Comparison of ENCODE assay signal across 1 cellular context in the genomic region with DNA sequence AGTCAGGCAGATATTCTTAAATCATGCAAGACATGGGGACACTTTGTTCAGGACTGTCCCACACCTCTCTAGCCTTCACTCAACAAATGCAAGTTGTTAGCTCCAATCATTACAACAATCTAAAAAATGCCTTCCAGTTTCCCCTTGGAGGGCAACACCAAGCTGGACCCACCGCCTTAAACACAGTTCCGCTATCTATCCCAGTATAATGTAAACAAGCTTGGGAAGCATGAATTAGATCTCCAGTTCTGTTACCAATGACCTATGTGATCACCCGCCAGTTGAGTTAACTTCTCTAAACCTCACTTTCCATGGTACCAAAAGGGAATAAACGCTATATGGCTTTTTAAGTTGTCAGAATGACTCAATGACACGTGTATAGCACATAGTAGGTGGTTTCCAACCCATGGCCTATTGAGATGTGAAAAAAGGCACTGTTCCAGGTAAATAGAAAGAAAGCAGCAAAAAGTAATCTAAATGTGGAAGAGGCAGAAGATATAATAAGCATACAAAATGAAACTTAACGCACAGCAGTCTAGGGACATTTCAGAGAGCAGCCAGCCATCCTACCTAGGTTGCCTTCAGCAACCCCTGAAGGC.
TF ChIP-seq lines count a peak whose summit lies in the region.

No MANE protein-coding gene starts in this region.

TF ChIP-seq in WTC11, 78 proteins besides CTCF, POLR2A, EP300 and RAD21 (continued from another document):
- TF ChIP-seq, protein P1, sequence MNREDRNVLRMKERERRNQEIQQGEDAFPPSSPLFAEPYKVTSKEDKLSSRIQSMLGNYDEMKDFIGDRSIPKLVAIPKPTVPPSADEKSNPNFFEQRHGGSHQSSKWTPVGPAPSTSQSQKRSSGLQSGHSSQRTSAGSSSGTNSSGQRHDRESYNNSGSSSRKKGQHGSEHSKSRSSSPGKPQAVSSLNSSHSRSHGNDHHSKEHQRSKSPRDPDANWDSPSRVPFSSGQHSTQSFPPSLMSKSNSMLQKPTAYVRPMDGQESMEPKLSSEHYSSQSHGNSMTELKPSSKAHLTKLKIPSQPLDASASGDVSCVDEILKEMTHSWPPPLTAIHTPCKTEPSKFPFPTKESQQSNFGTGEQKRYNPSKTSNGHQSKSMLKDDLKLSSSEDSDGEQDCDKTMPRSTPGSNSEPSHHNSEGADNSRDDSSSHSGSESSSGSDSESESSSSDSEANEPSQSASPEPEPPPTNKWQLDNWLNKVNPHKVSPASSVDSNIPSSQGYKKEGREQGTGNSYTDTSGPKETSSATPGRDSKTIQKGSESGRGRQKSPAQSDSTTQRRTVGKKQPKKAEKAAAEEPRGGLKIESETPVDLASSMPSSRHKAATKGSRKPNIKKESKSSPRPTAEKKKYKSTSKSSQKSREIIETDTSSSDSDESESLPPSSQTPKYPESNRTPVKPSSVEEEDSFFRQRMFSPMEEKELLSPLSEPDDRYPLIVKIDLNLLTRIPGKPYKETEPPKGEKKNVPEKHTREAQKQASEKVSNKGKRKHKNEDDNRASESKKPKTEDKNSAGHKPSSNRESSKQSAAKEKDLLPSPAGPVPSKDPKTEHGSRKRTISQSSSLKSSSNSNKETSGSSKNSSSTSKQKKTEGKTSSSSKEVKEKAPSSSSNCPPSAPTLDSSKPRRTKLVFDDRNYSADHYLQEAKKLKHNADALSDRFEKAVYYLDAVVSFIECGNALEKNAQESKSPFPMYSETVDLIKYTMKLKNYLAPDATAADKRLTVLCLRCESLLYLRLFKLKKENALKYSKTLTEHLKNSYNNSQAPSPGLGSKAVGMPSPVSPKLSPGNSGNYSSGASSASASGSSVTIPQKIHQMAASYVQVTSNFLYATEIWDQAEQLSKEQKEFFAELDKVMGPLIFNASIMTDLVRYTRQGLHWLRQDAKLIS (CRISPR knock-in tag; IDR thresholded peaks at IDR 0.05; ENCODE audit: borderline replicate concordance) = no peak
- TF ChIP-seq ZNF396 (CRISPR knock-in tag; IDR thresholded peaks at IDR 0.05; ENCODE audit: borderline replicate concordance) = no peak
- TF ChIP-seq TEAD4 (CRISPR knock-in tag; IDR thresholded peaks at IDR 0.05) = no peak
